ENCODE assay signal across 1 cellular context in the genomic region with DNA sequence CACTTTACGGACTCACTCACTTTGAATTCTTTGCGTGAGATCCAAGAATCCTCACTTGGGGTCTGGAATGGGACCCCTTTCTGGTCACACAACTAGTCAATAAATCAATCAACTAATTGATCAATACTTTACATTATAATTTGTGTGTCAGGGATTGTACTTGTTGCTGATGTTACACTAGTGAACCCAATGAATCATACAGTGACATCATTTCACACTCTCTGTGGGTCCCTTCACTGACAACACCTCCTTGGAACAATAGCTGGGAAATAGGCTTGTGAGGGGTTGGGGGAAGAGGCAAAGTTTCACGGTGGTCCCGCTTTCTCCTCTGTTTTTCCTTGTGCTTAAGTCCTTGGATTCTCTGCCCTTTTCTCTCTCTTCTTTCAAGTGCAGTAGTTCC.
TF ChIP-seq lines count a peak whose summit lies in the region.

No MANE protein-coding gene starts in this region.

TF ChIP-seq in GM23338, 12 proteins besides CTCF, POLR2A, EP300 and RAD21 (continued from another document):
- TF ChIP-seq, protein P1, sequence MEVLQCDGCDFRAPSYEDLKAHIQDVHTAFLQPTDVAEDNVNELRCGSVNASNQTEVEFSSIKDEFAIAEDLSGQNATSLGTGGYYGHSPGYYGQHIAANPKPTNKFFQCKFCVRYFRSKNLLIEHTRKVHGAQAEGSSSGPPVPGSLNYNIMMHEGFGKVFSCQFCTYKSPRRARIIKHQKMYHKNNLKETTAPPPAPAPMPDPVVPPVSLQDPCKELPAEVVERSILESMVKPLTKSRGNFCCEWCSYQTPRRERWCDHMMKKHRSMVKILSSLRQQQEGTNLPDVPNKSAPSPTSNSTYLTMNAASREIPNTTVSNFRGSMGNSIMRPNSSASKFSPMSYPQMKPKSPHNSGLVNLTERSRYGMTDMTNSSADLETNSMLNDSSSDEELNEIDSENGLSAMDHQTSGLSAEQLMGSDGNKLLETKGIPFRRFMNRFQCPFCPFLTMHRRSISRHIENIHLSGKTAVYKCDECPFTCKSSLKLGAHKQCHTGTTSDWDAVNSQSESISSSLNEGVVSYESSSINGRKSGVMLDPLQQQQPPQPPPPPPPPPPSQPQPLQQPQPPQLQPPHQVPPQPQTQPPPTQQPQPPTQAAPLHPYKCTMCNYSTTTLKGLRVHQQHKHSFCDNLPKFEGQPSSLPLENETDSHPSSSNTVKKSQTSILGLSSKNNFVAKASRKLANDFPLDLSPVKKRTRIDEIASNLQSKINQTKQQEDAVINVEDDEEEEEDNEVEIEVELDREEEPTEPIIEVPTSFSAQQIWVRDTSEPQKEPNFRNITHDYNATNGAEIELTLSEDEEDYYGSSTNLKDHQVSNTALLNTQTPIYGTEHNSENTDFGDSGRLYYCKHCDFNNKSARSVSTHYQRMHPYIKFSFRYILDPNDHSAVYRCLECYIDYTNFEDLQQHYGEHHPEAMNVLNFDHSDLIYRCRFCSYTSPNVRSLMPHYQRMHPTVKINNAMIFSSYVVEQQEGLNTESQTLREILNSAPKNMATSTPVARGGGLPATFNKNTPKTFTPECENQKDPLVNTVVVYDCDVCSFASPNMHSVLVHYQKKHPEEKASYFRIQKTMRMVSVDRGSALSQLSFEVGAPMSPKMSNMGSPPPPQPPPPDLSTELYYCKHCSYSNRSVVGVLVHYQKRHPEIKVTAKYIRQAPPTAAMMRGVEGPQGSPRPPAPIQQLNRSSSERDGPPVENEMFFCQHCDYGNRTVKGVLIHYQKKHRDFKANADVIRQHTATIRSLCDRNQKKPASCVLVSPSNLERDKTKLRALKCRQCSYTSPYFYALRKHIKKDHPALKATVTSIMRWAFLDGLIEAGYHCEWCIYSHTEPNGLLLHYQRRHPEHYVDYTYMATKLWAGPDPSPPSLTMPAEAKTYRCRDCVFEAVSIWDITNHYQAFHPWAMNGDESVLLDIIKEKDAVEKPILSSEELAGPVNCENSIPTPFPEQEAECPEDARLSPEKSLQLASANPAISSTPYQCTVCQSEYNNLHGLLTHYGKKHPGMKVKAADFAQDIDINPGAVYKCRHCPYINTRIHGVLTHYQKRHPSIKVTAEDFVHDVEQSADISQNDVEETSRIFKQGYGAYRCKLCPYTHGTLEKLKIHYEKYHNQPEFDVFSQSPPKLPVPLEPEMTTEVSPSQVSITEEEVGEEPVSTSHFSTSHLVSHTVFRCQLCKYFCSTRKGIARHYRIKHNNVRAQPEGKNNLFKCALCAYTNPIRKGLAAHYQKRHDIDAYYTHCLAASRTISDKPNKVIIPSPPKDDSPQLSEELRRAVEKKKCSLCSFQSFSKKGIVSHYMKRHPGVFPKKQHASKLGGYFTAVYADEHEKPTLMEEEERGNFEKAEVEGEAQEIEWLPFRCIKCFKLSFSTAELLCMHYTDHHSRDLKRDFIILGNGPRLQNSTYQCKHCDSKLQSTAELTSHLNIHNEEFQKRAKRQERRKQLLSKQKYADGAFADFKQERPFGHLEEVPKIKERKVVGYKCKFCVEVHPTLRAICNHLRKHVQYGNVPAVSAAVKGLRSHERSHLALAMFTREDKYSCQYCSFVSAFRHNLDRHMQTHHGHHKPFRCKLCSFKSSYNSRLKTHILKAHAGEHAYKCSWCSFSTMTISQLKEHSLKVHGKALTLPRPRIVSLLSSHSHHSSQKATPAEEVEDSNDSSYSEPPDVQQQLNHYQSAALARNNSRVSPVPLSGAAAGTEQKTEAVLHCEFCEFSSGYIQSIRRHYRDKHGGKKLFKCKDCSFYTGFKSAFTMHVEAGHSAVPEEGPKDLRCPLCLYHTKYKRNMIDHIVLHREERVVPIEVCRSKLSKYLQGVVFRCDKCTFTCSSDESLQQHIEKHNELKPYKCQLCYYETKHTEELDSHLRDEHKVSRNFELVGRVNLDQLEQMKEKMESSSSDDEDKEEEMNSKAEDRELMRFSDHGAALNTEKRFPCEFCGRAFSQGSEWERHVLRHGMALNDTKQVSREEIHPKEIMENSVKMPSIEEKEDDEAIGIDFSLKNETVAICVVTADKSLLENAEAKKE (CRISPR knock-in tag; IDR thresholded peaks at IDR 0.05) = no peak
- TF ChIP-seq ZNF331 (CRISPR knock-in tag; IDR thresholded peaks at IDR 0.05; ENCODE audit: low read depth) (no peak), JUNB (IDR thresholded peaks at IDR 0.05; ENCODE audit: unreplicated experiment) (no peak), CREB1 (CRISPR knock-in tag; IDR thresholded peaks at IDR 0.05; ENCODE audit: low read depth) (no peak), REST (IDR thresholded peaks at IDR 0.05; ENCODE audit: unreplicated experiment) (no peak), ZNF114 (CRISPR knock-in tag; IDR thresholded peaks at IDR 0.05) (no peak)
